In genomic region chr12:132006056-132006680, GRCh38 we compare ENCODE assay signal across 2 cellular contexts.
TF ChIP-seq lines count a peak whose summit lies in the region.

No MANE protein-coding gene starts in this region.

TF ChIP-seq in HepG2, 621 proteins besides CTCF, POLR2A, EP300 and RAD21:
- no peak for TF ChIP-seq MLX (CRISPR knock-in tag; IDR thresholded peaks at IDR 0.05)
- no peak for TF ChIP-seq SAP130 (CRISPR knock-in tag; IDR thresholded peaks at IDR 0.05; ENCODE audit: low read depth)
- no peak for TF ChIP-seq IKZF1 (IDR thresholded peaks at IDR 0.05)
- TF ChIP-seq ZNF362 (CRISPR knock-in tag; IDR thresholded peaks at IDR 0.05; ENCODE audit: borderline replicate concordance), result no peak
- TF ChIP-seq ZHX2 (IDR thresholded peaks at IDR 0.05; ENCODE audit: low read depth), result no peak
- TF ChIP-seq ZHX2 (CRISPR knock-in tag; IDR thresholded peaks at IDR 0.05; ENCODE audit: borderline replicate concordance), result no peak
- TF ChIP-seq MAFK (conservative IDR thresholded peaks at IDR 0.05 in 1 of 2, IDR thresholded peaks at IDR 0.05 in 1 of 2; ENCODE audit: low read length in 2 of 2), result peak in 1 of 2 experiments; percentile 18; a peak in 1 of 4 replicates
- no peak for TF ChIP-seq ZNF230 (CRISPR knock-in tag; IDR thresholded peaks at IDR 0.05)

TF ChIP-seq in GM12878, 131 proteins besides CTCF, POLR2A, EP300 and RAD21:
- TF ChIP-seq BCL11A (IDR thresholded peaks at IDR 0.05; ENCODE audit: low read depth, low read length), result no peak
- no peak for TF ChIP-seq ZNF274 (IDR thresholded peaks at IDR 0.05; ENCODE audit: insufficient read depth, insufficient read length)
- TF ChIP-seq NFYA (IDR thresholded peaks at IDR 0.05; ENCODE audit: borderline replicate concordance, low read depth, low read length), result no peak
- no peak for TF ChIP-seq YBX1 (IDR thresholded peaks at IDR 0.05)
- no peak for TF ChIP-seq CHD2 (IDR thresholded peaks at IDR 0.05; ENCODE audit: borderline replicate concordance, low read depth, low read length)
- no peak for TF ChIP-seq KDM1A (IDR thresholded peaks at IDR 0.05; ENCODE audit: borderline replicate concordance)
- no peak for TF ChIP-seq PRDM15 (CRISPR knock-in tag; IDR thresholded peaks at IDR 0.05)
- no peak for TF ChIP-seq CHD1 (IDR thresholded peaks at IDR 0.05; ENCODE audit: low read depth, low read length)
- no peak for TF ChIP-seq SIX5 (IDR thresholded peaks at IDR 0.05; ENCODE audit: low read depth, low read length, severe bottlenecking)
- TF ChIP-seq NR2C1 (IDR thresholded peaks at IDR 0.05), result no peak
- TF ChIP-seq ASH2L (IDR thresholded peaks at IDR 0.05; ENCODE audit: borderline replicate concordance, low read depth), result no peak
- TF ChIP-seq MTA2 (IDR thresholded peaks at IDR 0.05; ENCODE audit: low read depth), result no peak
- no peak for TF ChIP-seq NBN (IDR thresholded peaks at IDR 0.05)
- TF ChIP-seq IRF3 (IDR thresholded peaks at IDR 0.05), result no peak
- no peak for TF ChIP-seq GABPA (IDR thresholded peaks at IDR 0.05; ENCODE audit: low read depth)
- TF ChIP-seq SMAD1 (IDR thresholded peaks at IDR 0.05; ENCODE audit: low read depth, partially characterized antibody), result no peak
- TF ChIP-seq SUPT20H (IDR thresholded peaks at IDR 0.05; ENCODE audit: borderline replicate concordance, control insufficient read depth, low read depth, low read length), result no peak
- TF ChIP-seq E4F1 (IDR thresholded peaks at IDR 0.05; ENCODE audit: borderline replicate concordance, partially characterized antibody), result no peak
- no peak for TF ChIP-seq CEBPB (IDR thresholded peaks at IDR 0.05; ENCODE audit: borderline replicate concordance in 1 of 2, low read depth in 2 of 2, low read length in 2 of 2)
